ENCODE assay signal across 17 cellular contexts in the genomic region with DNA sequence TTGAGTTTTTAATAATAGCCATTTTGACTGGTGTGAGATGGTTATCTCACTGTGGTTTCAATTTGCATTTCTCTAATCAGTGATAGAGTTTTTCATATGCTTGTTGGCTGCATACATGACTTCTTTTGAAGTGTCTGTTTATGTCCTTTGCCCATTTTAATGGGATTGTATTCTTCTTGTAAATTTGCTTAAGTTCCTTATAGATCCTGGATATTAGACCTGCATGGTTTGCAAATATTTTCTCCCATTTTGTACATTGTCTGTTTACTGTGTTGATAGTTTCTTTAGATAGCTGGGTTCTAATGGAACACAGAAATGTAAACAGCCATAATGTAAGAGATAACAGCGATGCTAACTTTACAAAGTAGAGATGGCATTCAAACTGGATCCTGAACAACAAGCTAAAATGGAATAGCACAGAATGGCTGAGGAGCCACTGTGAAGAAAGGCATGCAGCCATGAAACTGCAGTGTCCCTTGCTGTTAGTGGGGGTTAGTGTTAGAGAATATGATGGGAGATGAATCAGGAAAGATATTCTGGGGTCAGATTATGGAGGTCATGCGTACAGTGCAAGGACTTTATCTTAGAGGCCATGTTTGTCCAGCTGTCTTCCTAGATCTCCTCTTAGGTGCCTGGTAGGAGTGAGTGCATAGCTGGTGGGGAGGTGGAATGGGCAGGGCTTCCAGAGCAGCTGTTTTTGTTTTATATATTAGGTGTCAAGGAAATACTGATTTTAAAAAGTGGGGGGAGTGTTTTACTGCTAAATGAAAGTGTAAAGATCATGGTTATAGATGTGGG. TPM values are rescaled to one million over a fixed set of nuclear protein-coding genes. Genes with fewer than 3 reads are reported as not detected.
"Had no signal": no experiment of that assay in that cellular context is flagged by ENCODE, and none has a peak within 500 bp of the region (broad histone marks: within the 10 kb centered on the region; RNA-seq: fewer than 3 reads in every experiment).

No MANE protein-coding gene starts in this region.

- H3K27ac Mint-ChIP-seq: activated CD4-positive, alpha-beta memory T cell treated with anti-CD3 and anti-CD28 coated beads, Interleukin-2, amount 10 ng/mL, durations not matched to agents 7 days and 5 days; stimulated activated memory B cell treated with anti-CD40 and anti-IgM and Interleukin-4, amounts not matched to agents 10 μg/mL and 1 μg/mL and 100 μg/mL, for 72 hours had no signal

- H3K27me3 ChIP-seq: gastroesophageal sphincter, tibial nerve, vagina had no signal

- H3K4me3 Mint-ChIP-seq: activated CD4-positive, alpha-beta memory T cell treated with anti-CD3 and anti-CD28 coated beads, Interleukin-2, amount 10 ng/mL, durations not matched to agents 7 days and 5 days; natural killer cell; stimulated activated memory B cell treated with anti-CD40 and anti-IgM and Interleukin-4, amounts not matched to agents 10 μg/mL and 1 μg/mL and 100 μg/mL, for 72 hours had no signal

- H3K9me3 ChIP-seq: gastroesophageal sphincter, tibial nerve, vagina had no signal

- H3K4me1 ChIP-seq: gastroesophageal sphincter, tibial nerve, vagina had no signal

- H3K27ac ChIP-seq: gastroesophageal sphincter, tibial nerve, vagina had no signal

- H3K4me3 ChIP-seq: gastroesophageal sphincter, tibial nerve, vagina had no signal

- ATAC-seq: gastroesophageal sphincter; natural killer cell; right cardiac atrium; stimulated activated memory B cell treated with anti-CD40 and anti-IgM and Interleukin-4, amounts not matched to agents 10 μg/mL and 1 μg/mL and 100 μg/mL, for 72 hours had no signal

- H3K27me3 Mint-ChIP-seq: activated CD4-positive, alpha-beta memory T cell treated with anti-CD3 and anti-CD28 coated beads, Interleukin-2, amount 10 ng/mL, durations not matched to agents 7 days and 5 days; stimulated activated memory B cell treated with anti-CD40 and anti-IgM and Interleukin-4, amounts not matched to agents 10 μg/mL and 1 μg/mL and 100 μg/mL, for 72 hours had no signal

- H3K9me3 Mint-ChIP-seq: natural killer cell; stimulated activated memory B cell treated with anti-CD40 and anti-IgM and Interleukin-4, amounts not matched to agents 10 μg/mL and 1 μg/mL and 100 μg/mL, for 72 hours had no signal

- DNase-seq: activated CD4-positive, alpha-beta memory T cell treated with anti-CD3 and anti-CD28 coated beads, Interleukin-2, amount 10 ng/mL, durations not matched to agents 7 days and 5 days; activated CD4-positive, alpha-beta T cell treated with anti-CD3 and anti-CD28 coated beads for 1 hour; activated T-cell treated with anti-CD3 and anti-CD28 coated beads, Interleukin-2, amount 50 U/mL, for 48 hours; kidney; midbrain; natural killer cell; nucleus accumbens; right cardiac atrium; T-helper 9 cell had no signal

RNA-seq across cellular contexts. Expression of a gene that starts 48.2 kb away (rescaled TPM):
- total RNA-seq: astrocyte, gastroesophageal sphincter, kidney, lower leg skin, posterior vena cava, right cardiac atrium, subcutaneous adipose tissue, tibial nerve, vagina had no signal
- polyA plus RNA-seq: right cardiac atrium had no signal
